Comparison of ENCODE assay signal across 37 cellular contexts in genomic region chr1:219909476-219909875, GRCh38. TPM values are rescaled to one million over a fixed set of nuclear protein-coding genes. Genes with fewer than 3 reads are reported as not detected.
"Had no signal": no experiment of that assay in that cellular context is flagged by ENCODE, and none has a peak within 500 bp of the region (broad histone marks: within the 10 kb centered on the region; RNA-seq: fewer than 3 reads in every experiment).

No MANE protein-coding gene starts in this region.

- H3K27ac ChIP-seq: adrenal gland, body of pancreas, brain microvascular endothelial cell, breast epithelium, VCaP had no signal

- FAIRE-seq: astrocyte, TTC549 had no signal

- H3K9me3 ChIP-seq: adrenal gland, body of pancreas, breast epithelium had no signal

- H3K4me1 ChIP-seq: adrenal gland, body of pancreas, breast epithelium had no signal

- DNase-seq: activated B cell treated with CpG ODN at 0.5 μM for 24 hours; activated CD4-positive, alpha-beta memory T cell treated with anti-CD3 and anti-CD28 coated beads for 36 hours; activated CD4-positive, alpha-beta T cell treated with anti-CD3 and anti-CD28 coated beads for 4 hours; activated CD4-positive, alpha-beta T cell treated with anti-CD3 and anti-CD28 coated beads, Interleukin-2, amount 10 ng/mL, durations not matched to agents 24 days and 14 days; activated CD4-positive, alpha-beta T cell treated with anti-CD3 and anti-CD28 coated beads, Interleukin-2, amount 50 U/mL, for 1 hour; activated CD4-positive, alpha-beta T cell treated with anti-CD3 and anti-CD28 coated beads, Interleukin-2, amount 50 U/mL, for 4 hours; activated CD4-positive, CD25-positive, alpha-beta regulatory T cell treated with anti-CD3 and anti-CD28 coated beads, Interleukin-2, amount 50 U/mL, for 72 hours; activated CD8-positive, alpha-beta memory T cell treated with anti-CD3 and anti-CD28 coated beads, Interleukin-2, amount 50 U/mL, for 4 hours; activated CD8-positive, alpha-beta T cell treated with anti-CD3 and anti-CD28 coated beads for 36 hours; activated effector memory CD4-positive, alpha-beta T cell treated with anti-CD3 and anti-CD28 coated beads, Interleukin-2, amount 50 U/mL, for 16 hours; activated gamma-delta T cell treated with Interleukin-2 at 50 U/mL for 16 hours; activated naive CD4-positive, alpha-beta T cell; activated naive CD4-positive, alpha-beta T cell treated with anti-CD3 and anti-CD28 coated beads for 36 hours; activated naive CD4-positive, alpha-beta T cell treated with anti-CD3 and anti-CD28 coated beads, Interleukin-2, amount 50 U/mL, for 16 hours; activated naive CD8-positive, alpha-beta T cell treated with anti-CD3 and anti-CD28 coated beads for 36 hours; activated T-cell treated with anti-CD3 and anti-CD28 coated beads for 4 hours; activated T-cell treated with anti-CD3 and anti-CD28 coated beads, Interleukin-2, amount 50 U/mL, for 1 hour; activated T-cell treated with anti-CD3 and anti-CD28 coated beads, Interleukin-2, amount 50 U/mL, for 4 hours; activated T-cell treated with anti-CD3 and anti-CD28 coated beads, Interleukin-2, amount 50 U/mL, for 72 hours; adrenal gland; amniotic stem cell; aorta; body of pancreas; brain microvascular endothelial cell; central memory CD4-positive, alpha-beta T cell; T-helper 1 cell; T-helper 2 cell; T-helper 9 cell had no signal

- H3K36me3 ChIP-seq: adrenal gland, brain microvascular endothelial cell, breast epithelium had no signal

- H3K27me3 ChIP-seq: adrenal gland, body of pancreas, brain microvascular endothelial cell, breast epithelium had no signal

- H3K4me3 ChIP-seq: adrenal gland, body of pancreas, breast epithelium had no signal

RNA-seq across cellular contexts. Expression of gene SLC30A10, which starts 18.9 kb away (rescaled TPM):
- total RNA-seq: activated CD4-positive, alpha-beta memory T cell treated with anti-CD3 and anti-CD28 coated beads for 36 hours; activated CD4-positive, alpha-beta T cell treated with anti-CD3 and anti-CD28 coated beads, Interleukin-2, amount 10 ng/mL, durations not matched to agents 24 days and 14 days; activated CD8-positive, alpha-beta memory T cell treated with anti-CD3 and anti-CD28 coated beads for 36 hours; activated CD8-positive, alpha-beta T cell treated with anti-CD3 and anti-CD28 coated beads for 36 hours; activated naive CD4-positive, alpha-beta T cell treated with anti-CD3 and anti-CD28 coated beads for 36 hours; activated naive CD4-positive, alpha-beta T cell treated with anti-CD3 and anti-CD28 coated beads, Interleukin-2, amount 50 U/mL, for 72 hours; activated naive CD8-positive, alpha-beta T cell treated with anti-CD3 and anti-CD28 coated beads for 36 hours; activated T-cell treated with anti-CD3 and anti-CD28 coated beads, Interleukin-2, amount 50 U/mL, for 4 hours; activated T-cell treated with anti-CD3 and anti-CD28 coated beads, Interleukin-2, amount 50 U/mL, for 72 hours; activated T-helper 1 cell treated with anti-CD3 and anti-CD28 coated beads, Interleukin-12 subunit alpha, Interleukin-12 subunit beta, Interleukin-2, Interleukin-4 antibody, amounts not matched to agents 30 ng/mL and 10 ng/mL and 1 ng/mL, durations not matched to agents 14 hours and 24 hours and 36 hours; activated T-helper 17 cell treated with anti-CD3 and anti-CD28 coated beads, Interleukin-2, amount 50 U/mL, for 72 hours; aorta; astrocyte; breast epithelium; cardiac septum had no signal
